ENCODE assay signal across 11 cellular contexts in genomic region chr4:167629272-167629671, GRCh38.
"Had no signal": no experiment of that assay in that cellular context is flagged by ENCODE, and none has a peak within 500 bp of the region (broad histone marks: within the 10 kb centered on the region; RNA-seq: fewer than 3 reads in every experiment).

No MANE protein-coding gene starts in this region.

- H3K4me3 ChIP-seq: adrenal gland, ascending aorta, body of pancreas, breast epithelium, cardiac muscle cell had no signal

- H3K36me3 ChIP-seq: adrenal gland, ascending aorta, brain microvascular endothelial cell, breast epithelium, cardiac muscle cell had no signal

- H3K27ac ChIP-seq: adrenal gland, ascending aorta, body of pancreas, brain microvascular endothelial cell, breast epithelium, cardiac muscle cell had no signal

- ATAC-seq: activated naive CD4-positive, alpha-beta T cell treated with anti-CD3 and anti-CD28 coated beads, Interleukin-2, amount 50 U/mL, for 72 hours; activated naive CD8-positive, alpha-beta T cell treated with anti-CD3 and anti-CD28 coated beads, Interleukin-2, amount 50 U/mL, for 24 hours; activated T-cell treated with anti-CD3 and anti-CD28 coated beads, Interleukin-2, amount 50 U/mL, for 4 hours; activated T-cell treated with anti-CD3 and anti-CD28 coated beads, Interleukin-2, amount 50 U/mL, for 72 hours; activated T-helper 17 cell treated with anti-CD3 and anti-CD28 coated beads, Interleukin-2, amount 50 U/mL, for 72 hours; body of pancreas had no signal

- H3K9me3 ChIP-seq: adrenal gland, ascending aorta, breast epithelium had no signal

- H3K27me3 ChIP-seq: adrenal gland, ascending aorta, body of pancreas, brain microvascular endothelial cell, breast epithelium, cardiac muscle cell had no signal
